2 cellular contexts compared by ENCODE assay signal in the genomic region with DNA sequence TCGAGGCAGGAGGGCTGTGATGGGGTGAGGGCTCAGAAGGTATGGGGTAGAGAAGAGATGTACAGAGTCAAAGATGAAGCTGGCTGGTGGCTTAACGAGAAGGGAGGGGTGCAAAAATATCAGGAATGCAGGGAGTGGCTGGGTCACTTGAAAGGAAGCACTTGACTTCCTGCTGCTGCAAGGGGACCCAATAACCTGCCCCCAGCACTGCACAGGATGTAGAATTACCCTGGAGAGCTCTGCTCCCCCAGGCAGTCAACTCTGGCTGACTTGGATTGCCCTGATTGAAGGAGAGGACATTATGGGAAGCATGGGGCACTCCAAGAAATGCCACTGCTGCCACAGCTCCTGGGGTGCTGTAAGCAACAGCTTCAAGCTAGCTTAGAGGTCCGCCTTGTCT.
TF ChIP-seq lines count a peak whose summit lies in the region.

No MANE protein-coding gene starts in this region.

TF ChIP-seq in HEK293, 187 proteins besides CTCF, POLR2A, EP300 and RAD21:
- no peak for TF ChIP-seq ZNF791 (tag by site-specific recombination; IDR thresholded peaks at IDR 0.05)
- no peak for TF ChIP-seq ZBTB17 (tag by site-specific recombination; IDR thresholded peaks at IDR 0.05)
- TF ChIP-seq GLIS1 (tag by site-specific recombination; IDR thresholded peaks at IDR 0.05) = peak; percentile 20; the same call in 1 of the 2 replicates

TF ChIP-seq in HepG2, 621 proteins besides CTCF, POLR2A, EP300 and RAD21:
- TF ChIP-seq ZNF616 (CRISPR knock-in tag; IDR thresholded peaks at IDR 0.05; ENCODE audit: low read depth) (no peak), CAMTA2 (CRISPR knock-in tag; IDR thresholded peaks at IDR 0.05; ENCODE audit: borderline replicate concordance) (no peak), JARID2 (CRISPR knock-in tag; IDR thresholded peaks at IDR 0.05; ENCODE audit: insufficient replicate concordance) (no peak), IKZF1 (IDR thresholded peaks at IDR 0.05) (no peak), ATF1 (CRISPR knock-in tag; IDR thresholded peaks at IDR 0.05) (no peak), POLR2AphosphoS2 (IDR thresholded peaks at IDR 0.05; ENCODE audit: low read depth, low read length) (no peak), ZNF816 (CRISPR knock-in tag; IDR thresholded peaks at IDR 0.05; ENCODE audit: borderline replicate concordance) (no peak), ZNF773 (CRISPR knock-in tag; IDR thresholded peaks at IDR 0.05; ENCODE audit: borderline replicate concordance) (no peak)
- TF ChIP-seq, protein P1, sequence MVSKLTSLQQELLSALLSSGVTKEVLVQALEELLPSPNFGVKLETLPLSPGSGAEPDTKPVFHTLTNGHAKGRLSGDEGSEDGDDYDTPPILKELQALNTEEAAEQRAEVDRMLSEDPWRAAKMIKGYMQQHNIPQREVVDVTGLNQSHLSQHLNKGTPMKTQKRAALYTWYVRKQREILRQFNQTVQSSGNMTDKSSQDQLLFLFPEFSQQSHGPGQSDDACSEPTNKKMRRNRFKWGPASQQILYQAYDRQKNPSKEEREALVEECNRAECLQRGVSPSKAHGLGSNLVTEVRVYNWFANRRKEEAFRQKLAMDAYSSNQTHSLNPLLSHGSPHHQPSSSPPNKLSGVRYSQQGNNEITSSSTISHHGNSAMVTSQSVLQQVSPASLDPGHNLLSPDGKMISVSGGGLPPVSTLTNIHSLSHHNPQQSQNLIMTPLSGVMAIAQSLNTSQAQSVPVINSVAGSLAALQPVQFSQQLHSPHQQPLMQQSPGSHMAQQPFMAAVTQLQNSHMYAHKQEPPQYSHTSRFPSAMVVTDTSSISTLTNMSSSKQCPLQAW (CRISPR knock-in tag; IDR thresholded peaks at IDR 0.05) = no peak
- TF ChIP-seq, protein P2, sequence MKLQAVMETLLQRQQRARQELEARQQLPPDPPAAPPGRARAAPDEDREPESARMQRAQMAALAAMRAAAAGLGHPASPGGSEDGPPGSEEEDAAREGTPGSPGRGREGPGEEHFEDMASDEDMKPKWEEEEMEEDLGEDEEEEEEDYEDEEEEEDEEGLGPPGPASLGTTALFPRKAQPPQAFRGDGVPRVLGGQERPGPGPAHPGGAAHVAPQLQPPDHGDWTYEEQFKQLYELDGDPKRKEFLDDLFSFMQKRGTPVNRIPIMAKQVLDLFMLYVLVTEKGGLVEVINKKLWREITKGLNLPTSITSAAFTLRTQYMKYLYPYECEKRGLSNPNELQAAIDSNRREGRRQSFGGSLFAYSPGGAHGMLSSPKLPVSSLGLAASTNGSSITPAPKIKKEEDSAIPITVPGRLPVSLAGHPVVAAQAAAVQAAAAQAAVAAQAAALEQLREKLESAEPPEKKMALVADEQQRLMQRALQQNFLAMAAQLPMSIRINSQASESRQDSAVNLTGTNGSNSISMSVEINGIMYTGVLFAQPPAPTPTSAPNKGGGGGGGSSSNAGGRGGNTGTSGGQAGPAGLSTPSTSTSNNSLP (IDR thresholded peaks at IDR 0.05; ENCODE audit: low read depth, low read length) = no peak
- TF ChIP-seq, protein P3, sequence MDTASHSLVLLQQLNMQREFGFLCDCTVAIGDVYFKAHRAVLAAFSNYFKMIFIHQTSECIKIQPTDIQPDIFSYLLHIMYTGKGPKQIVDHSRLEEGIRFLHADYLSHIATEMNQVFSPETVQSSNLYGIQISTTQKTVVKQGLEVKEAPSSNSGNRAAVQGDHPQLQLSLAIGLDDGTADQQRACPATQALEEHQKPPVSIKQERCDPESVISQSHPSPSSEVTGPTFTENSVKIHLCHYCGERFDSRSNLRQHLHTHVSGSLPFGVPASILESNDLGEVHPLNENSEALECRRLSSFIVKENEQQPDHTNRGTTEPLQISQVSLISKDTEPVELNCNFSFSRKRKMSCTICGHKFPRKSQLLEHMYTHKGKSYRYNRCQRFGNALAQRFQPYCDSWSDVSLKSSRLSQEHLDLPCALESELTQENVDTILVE (CRISPR knock-in tag; IDR thresholded peaks at IDR 0.05) = no peak
- TF ChIP-seq, protein P4, sequence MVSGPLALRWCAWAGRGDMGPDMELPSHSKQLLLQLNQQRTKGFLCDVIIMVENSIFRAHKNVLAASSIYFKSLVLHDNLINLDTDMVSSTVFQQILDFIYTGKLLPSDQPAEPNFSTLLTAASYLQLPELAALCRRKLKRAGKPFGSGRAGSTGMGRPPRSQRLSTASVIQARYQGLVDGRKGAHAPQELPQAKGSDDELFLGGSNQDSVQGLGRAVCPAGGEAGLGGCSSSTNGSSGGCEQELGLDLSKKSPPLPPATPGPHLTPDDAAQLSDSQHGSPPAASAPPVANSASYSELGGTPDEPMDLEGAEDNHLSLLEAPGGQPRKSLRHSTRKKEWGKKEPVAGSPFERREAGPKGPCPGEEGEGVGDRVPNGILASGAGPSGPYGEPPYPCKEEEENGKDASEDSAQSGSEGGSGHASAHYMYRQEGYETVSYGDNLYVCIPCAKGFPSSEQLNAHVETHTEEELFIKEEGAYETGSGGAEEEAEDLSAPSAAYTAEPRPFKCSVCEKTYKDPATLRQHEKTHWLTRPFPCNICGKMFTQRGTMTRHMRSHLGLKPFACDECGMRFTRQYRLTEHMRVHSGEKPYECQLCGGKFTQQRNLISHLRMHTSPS (CRISPR knock-in tag; IDR thresholded peaks at IDR 0.05; ENCODE audit: low read depth) = no peak
- TF ChIP-seq, protein P5, sequence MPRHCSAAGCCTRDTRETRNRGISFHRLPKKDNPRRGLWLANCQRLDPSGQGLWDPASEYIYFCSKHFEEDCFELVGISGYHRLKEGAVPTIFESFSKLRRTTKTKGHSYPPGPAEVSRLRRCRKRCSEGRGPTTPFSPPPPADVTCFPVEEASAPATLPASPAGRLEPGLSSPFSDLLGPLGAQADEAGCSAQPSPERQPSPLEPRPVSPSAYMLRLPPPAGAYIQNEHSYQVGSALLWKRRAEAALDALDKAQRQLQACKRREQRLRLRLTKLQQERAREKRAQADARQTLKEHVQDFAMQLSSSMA (CRISPR knock-in tag; IDR thresholded peaks at IDR 0.05) = no peak
TF ChIP-seq in HepG2: peak in this region for 0.
